ENCODE assay signal across 10 cellular contexts in genomic region chr2:197108758-197109157, GRCh38.
DNase-seq lines count a peak whose midpoint lies in the region; ATAC-seq and TF ChIP-seq lines count a peak whose summit lies in the region.
"Had no signal": no experiment of that assay in that cellular context is flagged by ENCODE, and none has a peak within 500 bp of the region (broad histone marks: within the 10 kb centered on the region; RNA-seq: fewer than 3 reads in every experiment).

No MANE protein-coding gene starts in this region.

- TF ChIP-seq CTCF in adrenal gland (IDR thresholded peaks at IDR 0.05) (no peak), right atrium auricular region (IDR thresholded peaks at IDR 0.05) (no peak), sigmoid colon (IDR thresholded peaks at IDR 0.05) (no peak)

- H3K4me3 ChIP-seq in adrenal gland (no peak overlapping the region), right atrium auricular region (no peak overlapping the region), sigmoid colon (no peak overlapping the region)
- H3K4me3 ChIP-seq: smooth muscle cell had no signal

- H3K27me3 ChIP-seq in adrenal gland (no peaks in the 10 kb centered on the region), right atrium auricular region (no peaks in the 10 kb centered on the region), sigmoid colon (no peaks in the 10 kb centered on the region)

- peaks cover 0 to 5% of the 10 kb centered on the region in 2 donors for H3K36me3 ChIP-seq in adrenal gland (replicated peaks in 1 of 2)
- no peaks in the 10 kb centered on the region for H3K36me3 ChIP-seq in right atrium auricular region
- H3K36me3 ChIP-seq in sigmoid colon, result peaks cover 0 to 6% (median 0%) of the 10 kb centered on the region in 4 donors

- peak in 1 of 2 donors; percentile 24 for TF ChIP-seq POLR2A in adrenal gland (IDR thresholded peaks at IDR 0.05)
- no peak for TF ChIP-seq POLR2A in sigmoid colon (IDR thresholded peaks at IDR 0.05)

- WGBS in adrenal gland, 4 donors, result 38 to 52% (median 46%) methylated on average over 4 of the region's 4 CpGs
- 89 to 91% methylated on average over 4 of the region's 4 CpGs for WGBS in sigmoid colon, 2 donors

- DNase-seq in EL (peak; percentile 93), adrenal gland (peak; percentile 93 to 99 (median 97)), right atrium auricular region (ENCODE audit: low spot score) (peak; percentile 92), sigmoid colon (peak; percentile 91), activated gamma-delta T cell (lab: John Stamatoyannopoulos, UW) (no peak)
- no peak for DNase-seq in activated CD4-positive, alpha-beta T cell treated with anti-CD3 and anti-CD28 coated beads, Interleukin-2, amount 50 U/mL, for 48 hours
- DNase-seq: activated T-cell treated with anti-CD3 and anti-CD28 coated beads, Interleukin-2, amount 50 U/mL, for 72 hours had no signal

- no peak for ATAC-seq in HG02852 (IDR thresholded peaks at IDR 0.05; ENCODE audit: unreplicated experiment)
- no peak for ATAC-seq in GM21515 (IDR thresholded peaks at IDR 0.05; ENCODE audit: unreplicated experiment)
- ATAC-seq: activated T-cell treated with anti-CD3 and anti-CD28 coated beads, Interleukin-2, amount 50 U/mL, for 72 hours had no signal

- H3K4me1 ChIP-seq in adrenal gland (replicated peaks in 1 of 2) (peaks cover 19 to 34% of the 10 kb centered on the region in 2 donors), right atrium auricular region (peaks cover 0 to 24% of the 10 kb centered on the region in 2 donors), sigmoid colon (peaks cover 0 to 8% (median 2%) of the 10 kb centered on the region in 4 donors)

- H3K27ac ChIP-seq in adrenal gland (peak overlapping the region; percentile 59 to 84 (median 79)), right atrium auricular region (peak overlapping the region; percentile 72 to 77), sigmoid colon (peak overlapping the region; percentile 44 to 62 (median 61))

- peak in 2 of 4 donors; percentile 28 to 44 for TF ChIP-seq EP300 in sigmoid colon (IDR thresholded peaks at IDR 0.05)

- H3K9me3 ChIP-seq in adrenal gland (replicated peaks in 1 of 3) (no peaks in the 10 kb centered on the region), right atrium auricular region (no peaks in the 10 kb centered on the region), sigmoid colon (no peaks in the 10 kb centered on the region)

- intact Hi-C loops in adrenal gland (cut with DNase I), result no loop called here
- intact Hi-C loops in sigmoid colon (cut with DNase I), result no loop called here

Comparison
In these comparisons a context has a peak if more than half of its experiments do, and no peak if none do; other contexts are left out.
1. DNase-seq: peak in EL (single experiment), adrenal gland (7 of 7), right atrium auricular region (single experiment) and sigmoid colon (single experiment); none in activated gamma-delta T cell (single experiment) and activated CD4-positive, alpha-beta T cell treated with anti-CD3 and anti-CD28 coated beads, Interleukin-2, amount 50 U/mL, for 48 hours (0 of 2).
2. Peak in every context shown above with its lines, with median percentiles within 50 percentile points of each other: H3K27ac ChIP-seq.